Comparison of ENCODE assay signal across 14 cellular contexts in genomic region chr12:50052964-50053363, GRCh38. TPM values are rescaled to one million over a fixed set of nuclear protein-coding genes. Genes with fewer than 3 reads are reported as not detected.
DNase-seq lines count a peak whose midpoint lies in the region; TF ChIP-seq lines count a peak whose summit lies in the region.
"Had no signal": no experiment of that assay in that cellular context is flagged by ENCODE, and none has a peak within 500 bp of the region (broad histone marks: within the 10 kb centered on the region; RNA-seq: fewer than 3 reads in every experiment).

No MANE protein-coding gene starts in this region.

- H3K9me3 Mint-ChIP-seq in MCF 10A (ENCODE audit: unreplicated experiment) = no peaks in the 10 kb centered on the region
- H3K9me3 Mint-ChIP-seq in glutamatergic neuron (ENCODE audit: unreplicated experiment) = peaks cover 30% of the 10 kb centered on the region
- H3K9me3 Mint-ChIP-seq: CD4-positive, alpha-beta memory T cell; IgD-negative memory B cell had no signal

- intact Hi-C loops in MCF 10A (cut with micrococcal nuclease) (no loop called here), breast epithelium (cut with DNase I; ENCODE audit: low total_unique reads) (loop anchor here (10.0 kb wide), 1 partner anchor 278 kb away; no protein-coding TSS in a partner anchor)

- H3K27me3 ChIP-seq in breast epithelium = peaks cover 0 to 4% of the 10 kb centered on the region in 2 donors

- H3K4me3 Mint-ChIP-seq in MCF 10A (ENCODE audit: unreplicated experiment) (no peak overlapping the region), glutamatergic neuron (ENCODE audit: unreplicated experiment) (peak overlapping the region; percentile 63)
- H3K4me3 Mint-ChIP-seq: CD4-positive, alpha-beta memory T cell; IgD-negative memory B cell; T-helper 17 cell had no signal

- H3K27ac Mint-ChIP-seq in MCF 10A (ENCODE audit: low read depth, unreplicated experiment) (peak overlapping the region; percentile 11), glutamatergic neuron (ENCODE audit: unreplicated experiment) (peak overlapping the region; percentile 93)
- H3K27ac Mint-ChIP-seq: CD4-positive, alpha-beta memory T cell; H9; IgD-negative memory B cell; T-helper 17 cell had no signal

- POLR2A ChIA-PET in MCF 10A (lab: Yijun Ruan, JAX) = no interaction called here

- TF ChIP-seq CTCF in MCF 10A (IDR thresholded peaks at IDR 0.05; ENCODE audit: unreplicated experiment) (no peak), breast epithelium (IDR thresholded peaks at IDR 0.05) (no peak), glutamatergic neuron (IDR thresholded peaks at IDR 0.05; ENCODE audit: partially characterized antibody, unreplicated experiment) (no peak)

- no peak overlapping the region for H3K4me3 ChIP-seq in breast epithelium
- H3K4me3 ChIP-seq: GM12878 had no signal

- H3K4me1 Mint-ChIP-seq in MCF 10A (ENCODE audit: insufficient read depth, unreplicated experiment) (peaks cover 18% of the 10 kb centered on the region), glutamatergic neuron (ENCODE audit: low read depth, unreplicated experiment) (peaks cover 55% of the 10 kb centered on the region)

- H3K27me3 Mint-ChIP-seq in MCF 10A (ENCODE audit: insufficient read depth, unreplicated experiment) = peaks cover 49% of the 10 kb centered on the region
- peaks cover 27% of the 10 kb centered on the region for H3K27me3 Mint-ChIP-seq in glutamatergic neuron (ENCODE audit: unreplicated experiment)

- DNase-seq in MCF 10A (ENCODE audit: unreplicated experiment) (no peak), breast epithelium (ENCODE audit: low spot score in 2 of 2) (no peak), NCI-H2171 treated with DMSO at 0.1 percent for 48 hours (lab: John Stamatoyannopoulos, UW) (peak; percentile 98), glutamatergic neuron (peak; percentile 45), HUDEP-2 (lab: John Stamatoyannopoulos, UW; ENCODE audit: unreplicated experiment in 76 of 76) (no peak), SIG-M5 (lab: John Stamatoyannopoulos, UW) (no peak), glomerular visceral epithelial cell (ENCODE audit: extremely low spot score) (no peak)
- DNase-seq: CD4-positive, alpha-beta memory T cell; H9; NCI-H187; SHP77 treated with DMSO at 0.1 percent for 48 hours; T-helper 17 cell had no signal

- H3K36me3 Mint-ChIP-seq in MCF 10A (ENCODE audit: insufficient read depth, unreplicated experiment) (no peaks in the 10 kb centered on the region), glutamatergic neuron (ENCODE audit: unreplicated experiment) (peaks cover 5% of the 10 kb centered on the region)
- H3K36me3 Mint-ChIP-seq: CD4-positive, alpha-beta memory T cell; IgD-negative memory B cell had no signal

- CTCF ChIA-PET in MCF 10A (lab: Yijun Ruan, JAX) = interaction anchor here (0.6 to 4.4 kb wide), 4 partner anchors 10 to 86 kb away, joined by 3 to 90 read pairs (median 14); no protein-coding TSS in a partner anchor

- H3K4me1 ChIP-seq in breast epithelium = peaks cover 3 to 13% of the 10 kb centered on the region in 2 donors

- TF ChIP-seq POLR2A in breast epithelium (IDR thresholded peaks at IDR 0.05) = no peak

- no peaks in the 10 kb centered on the region for H3K36me3 ChIP-seq in breast epithelium

- no peaks in the 10 kb centered on the region for H3K9me3 ChIP-seq in breast epithelium

- BruUV-seq in MCF 10A (replicated peaks; lab: Mats Ljungman, UMichigan) = no TSS peak

- H3K27ac ChIP-seq in breast epithelium = no peak overlapping the region

RNA-seq across cellular contexts. Expression of gene ASIC1, which starts 4.4 kb away (rescaled TPM):
- 1.3 and 1.7 TPM in 2 replicates for total RNA-seq in MCF 10A (2022)
- under 1 TPM; 0.80 to 0.98 (median 0.88) TPM for total RNA-seq in breast epithelium
- total RNA-seq in glutamatergic neuron (ENCODE audit: unreplicated experiment) = 451 TPM

RNA-seq across cellular contexts. Expression of gene RACGAP1, which starts 27.7 kb away (rescaled TPM):
- 58.5 and 67.9 TPM in 2 replicates for total RNA-seq in MCF 10A (2022)
- 10 to 100 TPM in 2 of 3 donors, 1 to 10 TPM in 1; 7.5 to 33.9 (median 11.1) TPM for total RNA-seq in breast epithelium
- 47.1 TPM for total RNA-seq in glutamatergic neuron (ENCODE audit: unreplicated experiment)

RNA-seq across cellular contexts. Expression of gene SMARCD1, which starts 32.2 kb away (rescaled TPM):
- 57.4 and 58.7 TPM in 2 replicates for total RNA-seq in MCF 10A (2022)
- total RNA-seq in breast epithelium = 10 to 100 TPM; 50.6 to 56.7 (median 51.5) TPM
- total RNA-seq in glutamatergic neuron (ENCODE audit: unreplicated experiment) = 152 TPM

RNA-seq across cellular contexts. Expression of gene GPD1, which starts 50.8 kb away (rescaled TPM):
- total RNA-seq in MCF 10A (2022) (0.37 and 0.74 TPM in 2 replicates), breast epithelium (1,000 to 10,000 TPM in 1 of 3 donors, 100 to 1,000 TPM in 2; 235 to 4,731 (median 280) TPM), glutamatergic neuron (ENCODE audit: unreplicated experiment) (0.81 TPM)

RNA-seq across cellular contexts. Expression of gene COX14, which starts 59.1 kb away (rescaled TPM):
- total RNA-seq in MCF 10A (2022) (43.6 and 45.2 TPM in 2 replicates), breast epithelium (100 to 1,000 TPM in 1 of 3 donors, 10 to 100 TPM in 2; 66.7 to 139 (median 95.4) TPM), glutamatergic neuron (ENCODE audit: unreplicated experiment) (23.3 TPM)

Comparison
In these comparisons a context has a peak if more than half of its experiments do, and no peak if none do; other contexts are left out.
1. DNase-seq: peak in NCI-H2171 treated with DMSO at 0.1 percent for 48 hours (single experiment) and glutamatergic neuron (single experiment); none in MCF 10A (single experiment), breast epithelium (0 of 2), HUDEP-2 (0 of 76), SIG-M5 (single experiment) and glomerular visceral epithelial cell (single experiment).
2. RNA of gene ASIC1, which starts 4.4 kb away (total RNA-seq): 451 TPM in glutamatergic neuron (single experiment); 1.3 to 1.7 TPM in MCF 10A and 0.80 to 0.98 TPM in breast epithelium; every median in the first group is over 100 times any median in the second.